ENCODE assay signal across 8 cellular contexts in the genomic region with DNA sequence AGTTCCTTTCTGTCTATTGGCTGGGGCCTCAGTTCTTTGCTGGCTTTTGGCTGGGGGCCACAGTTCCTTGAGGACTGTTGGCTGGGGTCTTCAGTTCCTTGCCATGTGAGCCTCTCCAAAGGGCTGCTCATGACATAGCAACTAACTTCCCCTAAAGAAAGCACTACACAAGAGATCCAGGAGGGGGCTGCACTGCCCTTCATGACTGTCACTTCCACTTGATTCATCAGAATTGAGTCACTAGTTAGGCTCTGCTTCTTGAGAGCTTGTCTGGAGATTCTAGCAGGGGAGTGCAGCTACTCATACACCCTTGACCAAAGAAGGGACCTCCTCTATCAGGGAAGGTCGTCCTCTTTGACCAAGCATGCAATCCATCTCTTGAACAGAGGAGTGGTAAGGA.
DNase-seq lines count a peak whose midpoint lies in the region; ATAC-seq and TF ChIP-seq lines count a peak whose summit lies in the region.

No MANE protein-coding gene starts in this region.

- H4K20me1 ChIP-seq in KMS-11 (ENCODE audit: insufficient read depth): no peaks in the 10 kb centered on the region

- no peak overlapping the region for H3K4me3 ChIP-seq in KMS-11 (IDR thresholded peaks at IDR 0.05; ENCODE audit: insufficient read depth, low read depth, low read length)

- H3K27me3 ChIP-seq in KMS-11 (ENCODE audit: insufficient read depth, low read depth): no peaks in the 10 kb centered on the region

- H3K4me1 ChIP-seq in KMS-11 (ENCODE audit: low read depth, poor library complexity, severe bottlenecking): no peaks in the 10 kb centered on the region

- H3K4me2 ChIP-seq in KMS-11: no peak overlapping the region

- peak; percentile 2 for DNase-seq in DMS 273 (lab: John Stamatoyannopoulos, UW; ENCODE audit: unreplicated experiment)
- no peak for DNase-seq in DMS 273 treated with DMSO at 0.1 percent for 48 hours (lab: John Stamatoyannopoulos, UW)
- DNase-seq in activated T-cell treated with anti-CD3 and anti-CD28 coated beads, Interleukin-2, amount 50 U/mL, for 48 hours: peak; percentile 47 to 53
- DNase-seq in islet precursor cell: peak; percentile 83
- no peak for DNase-seq in NCI-H1048 (lab: John Stamatoyannopoulos, UW)
- DNase-seq in anterior cingulate cortex (lab: John Stamatoyannopoulos, UW): no peak

- peak; percentile 45; the same call in 1 of the 2 replicates for TF ChIP-seq CTCF in KMS-11 (conservative IDR thresholded peaks at IDR 0.05; ENCODE audit: low read depth, low read length)

- no peak overlapping the region for H2AFZ ChIP-seq in KMS-11 (ENCODE audit: low read depth)

- no peak overlapping the region for H3K9ac ChIP-seq in KMS-11

- no peaks in the 10 kb centered on the region for H3K79me2 ChIP-seq in KMS-11 (ENCODE audit: insufficient read depth, low read depth)

- ATAC-seq in HG03045 (IDR thresholded peaks at IDR 0.05; ENCODE audit: unreplicated experiment): no peak

- H3K36me3 ChIP-seq in KMS-11 (ENCODE audit: insufficient read depth): no peaks in the 10 kb centered on the region

- no peak overlapping the region for H3K27ac ChIP-seq in KMS-11

Comparison
In these comparisons a context has a peak if more than half of its experiments do, and no peak if none do; other contexts are left out.
1. DNase-seq: peak in DMS 273 (single experiment), activated T-cell treated with anti-CD3 and anti-CD28 coated beads, Interleukin-2, amount 50 U/mL, for 48 hours (2 of 2) and islet precursor cell (single experiment); none in DMS 273 treated with DMSO at 0.1 percent for 48 hours (single experiment), NCI-H1048 (single experiment) and anterior cingulate cortex (0 of 58).